In the genomic region with DNA sequence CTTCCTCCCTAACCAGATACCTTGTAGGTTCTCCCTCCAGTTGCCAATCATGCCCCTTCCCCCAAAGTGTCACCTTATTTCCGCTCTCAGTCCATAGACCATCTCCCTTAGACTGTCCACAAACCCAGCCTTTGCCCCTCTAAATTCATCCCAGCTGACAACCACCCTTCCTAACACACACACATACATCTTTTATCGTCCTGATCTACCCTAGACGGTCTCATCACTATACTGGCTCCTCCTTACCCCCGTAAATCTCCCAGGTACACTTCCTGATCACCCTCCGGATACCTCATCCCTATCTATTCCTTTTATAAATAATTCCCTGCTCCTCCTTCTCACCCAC, we compare ENCODE assay signal across 8 cellular contexts. TPM values are rescaled to one million over a fixed set of nuclear protein-coding genes. Genes with fewer than 3 reads are reported as not detected.
DNase-seq lines count a peak whose midpoint lies in the region; ATAC-seq, FAIRE-seq and TF ChIP-seq lines count a peak whose summit lies in the region.

No MANE protein-coding gene starts in this region.

- H3K4me3 Mint-ChIP-seq in MCF 10A (ENCODE audit: unreplicated experiment), result peak overlapping the region; percentile 84

- peaks cover 49% of the 10 kb centered on the region for H3K4me1 Mint-ChIP-seq in MCF 10A (ENCODE audit: insufficient read depth, unreplicated experiment)

- H3K4me3 ChIP-seq in mucosa of rectum (ENCODE audit: low read length in 2 of 2), result peak overlapping the region; percentile 87 to 91

- H3K36me3 ChIP-seq in mucosa of rectum (ENCODE audit: control insufficient read depth in 2 of 2, insufficient read depth in 2 of 2, low read length in 2 of 2), result no peaks in the 10 kb centered on the region

- H3K9ac ChIP-seq in mucosa of rectum (ENCODE audit: low read depth in 1 of 2, low read length in 2 of 2), result peak overlapping the region; percentile 81 to 93

- peaks cover 17% of the 10 kb centered on the region for H3K36me3 Mint-ChIP-seq in MCF 10A (ENCODE audit: insufficient read depth, unreplicated experiment)

- TF ChIP-seq CTCF in GM13977 (IDR thresholded peaks at IDR 0.05; ENCODE audit: extremely low read depth, insufficient read depth, missing control alignments) (no peak), MCF 10A (IDR thresholded peaks at IDR 0.05; ENCODE audit: unreplicated experiment) (no peak), D721Med (IDR thresholded peaks at IDR 0.05; ENCODE audit: insufficient read depth, missing control alignments) (no peak)

- no peaks in the 10 kb centered on the region for H3K9me3 ChIP-seq in mucosa of rectum (ENCODE audit: control insufficient read depth in 2 of 2, low read length in 2 of 2)

- H3K27me3 Mint-ChIP-seq in MCF 10A (ENCODE audit: insufficient read depth, unreplicated experiment), result no peaks in the 10 kb centered on the region

- no peaks in the 10 kb centered on the region for H3K27me3 ChIP-seq in mucosa of rectum (ENCODE audit: control insufficient read depth in 2 of 2, insufficient read depth in 2 of 2, low read length in 2 of 2)

- intact Hi-C loops in MCF 10A (cut with micrococcal nuclease), result no loop called here

- H3K4me1 ChIP-seq in mucosa of rectum (ENCODE audit: control insufficient read depth in 2 of 2, insufficient read depth in 2 of 2, low read length in 2 of 2), result peaks cover 7 to 11% of the 10 kb centered on the region in 2 donors

- no peak for FAIRE-seq in D721Med (lab: Jason Lieb, UNC)

- peak overlapping the region; percentile 82 for H3K27ac Mint-ChIP-seq in MCF 10A (ENCODE audit: low read depth, unreplicated experiment)

- CTCF ChIA-PET in MCF 10A (lab: Yijun Ruan, JAX), result no interaction called here
- CTCF ChIA-PET in HEK293T (lab: Yijun Ruan, JAX), result no interaction called here

- DNase-seq in GM13977 (ENCODE audit: low spot score) (peak; percentile 41), MCF 10A (ENCODE audit: unreplicated experiment) (peak; percentile 27), NCI-H2196 treated with DMSO at 0.1 percent for 48 hours (lab: John Stamatoyannopoulos, UW; ENCODE audit: unreplicated experiment) (no peak), HK-2 (ENCODE audit: unreplicated experiment) (no peak), HEK293T (ENCODE audit: extremely low spot score) (no peak), D721Med (ENCODE audit: insufficient read length, low spot score) (no peak)

- BruUV-seq in MCF 10A (replicated peaks; lab: Mats Ljungman, UMichigan), result no TSS peak

- peak overlapping the region; percentile 81 to 85 for H3K27ac ChIP-seq in mucosa of rectum (ENCODE audit: low read depth in 2 of 2, low read length in 2 of 2)

- peak; percentile 0 for ATAC-seq in HG03432 (IDR thresholded peaks at IDR 0.05; ENCODE audit: unreplicated experiment)

- H3K9me3 Mint-ChIP-seq in MCF 10A (ENCODE audit: unreplicated experiment), result no peaks in the 10 kb centered on the region

- POLR2A ChIA-PET in MCF 10A (lab: Yijun Ruan, JAX), result interaction anchor here (1.1 to 2.6 kb wide), 4 partner anchors 13 to 141 kb away, joined by 3 to 13 read pairs (median 5); no protein-coding TSS in a partner anchor
- POLR2A ChIA-PET in HEK293T (lab: Yijun Ruan, JAX), result interaction anchor here (1.1 to 1.4 kb wide), 3 partner anchors 30 to 52 kb away, joined by 3 to 4 read pairs (median 3); no protein-coding TSS in a partner anchor

- in situ Hi-C loops in GM13977 (cut with MboI; ENCODE audit: low pct_unique_long_range_greater_than_20kb, low sequenced_read_pairs, unreplicated experiment), result no loop called here

TF ChIP-seq in HEK293T, 16 proteins besides CTCF, POLR2A, EP300 and RAD21:
- no peak for TF ChIP-seq TARDBP (IDR thresholded peaks at IDR 0.05)
- TF ChIP-seq SUZ12 (IDR thresholded peaks at IDR 0.05), result no peak
- TF ChIP-seq CTBP1 (IDR thresholded peaks at IDR 0.05; ENCODE audit: borderline replicate concordance), result no peak
- TF ChIP-seq NFRKB (IDR thresholded peaks at IDR 0.05), result no peak
- TF ChIP-seq FOXM1 (IDR thresholded peaks at IDR 0.05; ENCODE audit: borderline replicate concordance), result no peak
- TF ChIP-seq, protein P1, sequence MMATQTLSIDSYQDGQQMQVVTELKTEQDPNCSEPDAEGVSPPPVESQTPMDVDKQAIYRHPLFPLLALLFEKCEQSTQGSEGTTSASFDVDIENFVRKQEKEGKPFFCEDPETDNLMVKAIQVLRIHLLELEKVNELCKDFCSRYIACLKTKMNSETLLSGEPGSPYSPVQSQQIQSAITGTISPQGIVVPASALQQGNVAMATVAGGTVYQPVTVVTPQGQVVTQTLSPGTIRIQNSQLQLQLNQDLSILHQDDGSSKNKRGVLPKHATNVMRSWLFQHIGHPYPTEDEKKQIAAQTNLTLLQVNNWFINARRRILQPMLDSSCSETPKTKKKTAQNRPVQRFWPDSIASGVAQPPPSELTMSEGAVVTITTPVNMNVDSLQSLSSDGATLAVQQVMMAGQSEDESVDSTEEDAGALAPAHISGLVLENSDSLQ (IDR thresholded peaks at IDR 0.05), result no peak
- no peak for TF ChIP-seq BHLHE40 (IDR thresholded peaks at IDR 0.05; ENCODE audit: borderline replicate concordance)
- TF ChIP-seq FOXK2 (IDR thresholded peaks at IDR 0.05), result no peak
- TF ChIP-seq ELF4 (IDR thresholded peaks at IDR 0.05), result no peak
- TF ChIP-seq ARNT (IDR thresholded peaks at IDR 0.05), result no peak
- no peak for TF ChIP-seq SP1 (IDR thresholded peaks at IDR 0.05)
TF ChIP-seq in HEK293T: peak in this region for 0.

RNA-seq across cellular contexts. Expression of a gene that starts 0.8 kb away (rescaled TPM):
- 117 and 123 TPM in 2 replicates for total RNA-seq in MCF 10A (2022)

RNA-seq across cellular contexts. Expression of a gene that starts 0.9 kb away (rescaled TPM):
- total RNA-seq in MCF 10A (2022), result 29.2 and 36.7 TPM in 2 replicates

RNA-seq across cellular contexts. Expression of a gene that starts 43.7 kb away (rescaled TPM):
- total RNA-seq in MCF 10A (2022), result not detected in 2 replicates

RNA-seq across cellular contexts. Expression of a gene that starts 49.4 kb away (rescaled TPM):
- total RNA-seq in MCF 10A (2022), result not detected in 2 replicates

Comparison
In these comparisons a context has a peak if more than half of its experiments do, and no peak if none do; other contexts are left out.
1. DNase-seq: peak in GM13977 (single experiment) and MCF 10A (single experiment); none in NCI-H2196 treated with DMSO at 0.1 percent for 48 hours (single experiment), HK-2 (single experiment), HEK293T (single experiment) and D721Med (single experiment).